In the genomic region with DNA sequence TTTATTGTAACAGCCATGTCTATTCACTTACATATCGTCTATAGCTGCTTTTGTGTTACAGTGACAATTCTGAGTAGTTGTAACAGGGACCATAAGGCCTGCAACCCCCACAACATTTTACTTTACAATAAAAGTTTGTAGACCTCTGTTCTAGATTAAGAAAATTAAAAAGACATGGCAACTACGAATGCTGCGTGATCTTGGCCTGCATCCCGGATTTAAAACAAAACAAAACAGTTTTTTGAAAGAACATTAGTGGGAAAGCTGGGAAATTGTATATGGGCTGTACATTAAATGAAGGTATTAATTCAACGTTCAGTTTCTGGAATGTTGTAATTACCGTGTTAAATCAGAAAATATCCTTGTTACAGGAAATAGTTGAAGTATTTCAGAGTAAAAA, we compare ENCODE assay signal across 21 cellular contexts.
"Had no signal": no experiment of that assay in that cellular context is flagged by ENCODE, and none has a peak within 500 bp of the region (broad histone marks: within the 10 kb centered on the region; RNA-seq: fewer than 3 reads in every experiment).

No MANE protein-coding gene starts in this region.

- H3K27ac Mint-ChIP-seq: activated CD4-positive, alpha-beta T cell treated with anti-CD3 and anti-CD28 coated beads, Interleukin-2, amount 10 ng/mL, durations not matched to agents 24 days and 14 days; activated naive CD4-positive, alpha-beta T cell treated with anti-CD3 and anti-CD28 coated beads, Interleukin-2, amount 50 U/mL, for 72 hours; activated T-cell treated with anti-CD3 and anti-CD28 coated beads, Interleukin-2, amount 50 U/mL, for 72 hours; naive thymus-derived CD4-positive, alpha-beta T cell; stimulated activated memory B cell treated with anti-CD40 and anti-IgM and Interleukin-4, amounts not matched to agents 10 μg/mL and 1 μg/mL and 100 μg/mL, for 72 hours had no signal

- H3K36me3 ChIP-seq: thyroid gland had no signal

- H3K4me3 Mint-ChIP-seq: activated CD4-positive, alpha-beta T cell treated with anti-CD3 and anti-CD28 coated beads, Interleukin-2, amount 10 ng/mL, durations not matched to agents 24 days and 14 days; activated T-cell treated with anti-CD3 and anti-CD28 coated beads, Interleukin-2, amount 50 U/mL, for 72 hours; brain; naive thymus-derived CD4-positive, alpha-beta T cell; stimulated activated memory B cell treated with anti-CD40 and anti-IgM and Interleukin-4, amounts not matched to agents 10 μg/mL and 1 μg/mL and 100 μg/mL, for 72 hours had no signal

- H3K27me3 Mint-ChIP-seq: naive thymus-derived CD4-positive, alpha-beta T cell; stimulated activated memory B cell treated with anti-CD40 and anti-IgM and Interleukin-4, amounts not matched to agents 10 μg/mL and 1 μg/mL and 100 μg/mL, for 72 hours had no signal

- DNase-seq: activated CD4-positive, alpha-beta T cell treated with anti-CD3 and anti-CD28 coated beads, Interleukin-2, amount 10 ng/mL, durations not matched to agents 24 days and 14 days; activated CD4-positive, CD25-positive, alpha-beta regulatory T cell; activated CD8-positive, alpha-beta memory T cell treated with anti-CD3 and anti-CD28 coated beads, Interleukin-2, amount 50 U/mL, for 48 hours; activated gamma-delta T cell; activated T-cell treated with anti-CD3 and anti-CD28 coated beads, Interleukin-2, amount 50 U/mL, for 72 hours; amygdala; central memory CD4-positive, alpha-beta T cell; effector CD8-positive, alpha-beta T cell; foreskin melanocyte; mammary epithelial cell; mucosa of descending colon; naive thymus-derived CD4-positive, alpha-beta T cell; retina; stimulated activated CD4-positive, alpha-beta T cell treated with anti-CD3 and anti-CD28 coated beads, Interleukin-2, amount 100 ng/mL, for 48 hours; SW 1271; thyroid gland had no signal

- H3K36me3 Mint-ChIP-seq: activated naive CD4-positive, alpha-beta T cell treated with anti-CD3 and anti-CD28 coated beads, Interleukin-2, amount 50 U/mL, for 72 hours; naive thymus-derived CD4-positive, alpha-beta T cell; stimulated activated memory B cell treated with anti-CD40 and anti-IgM and Interleukin-4, amounts not matched to agents 10 μg/mL and 1 μg/mL and 100 μg/mL, for 72 hours had no signal

- H3K9me3 Mint-ChIP-seq: activated CD4-positive, alpha-beta T cell treated with anti-CD3 and anti-CD28 coated beads, Interleukin-2, amount 10 ng/mL, durations not matched to agents 24 days and 14 days; activated naive CD4-positive, alpha-beta T cell treated with anti-CD3 and anti-CD28 coated beads, Interleukin-2, amount 50 U/mL, for 72 hours; activated T-cell treated with anti-CD3 and anti-CD28 coated beads, Interleukin-2, amount 50 U/mL, for 72 hours; naive thymus-derived CD4-positive, alpha-beta T cell; stimulated activated memory B cell treated with anti-CD40 and anti-IgM and Interleukin-4, amounts not matched to agents 10 μg/mL and 1 μg/mL and 100 μg/mL, for 72 hours had no signal

- H3K4me3 ChIP-seq: coronary artery, mucosa of descending colon, thyroid gland had no signal

- H3K27me3 ChIP-seq: neutrophil, thyroid gland had no signal

- ATAC-seq: activated naive CD4-positive, alpha-beta T cell treated with anti-CD3 and anti-CD28 coated beads, Interleukin-2, amount 50 U/mL, for 72 hours; activated T-cell treated with anti-CD3 and anti-CD28 coated beads, Interleukin-2, amount 50 U/mL, for 72 hours; mucosa of descending colon; naive thymus-derived CD4-positive, alpha-beta T cell; stimulated activated memory B cell treated with anti-CD40 and anti-IgM and Interleukin-4, amounts not matched to agents 10 μg/mL and 1 μg/mL and 100 μg/mL, for 72 hours had no signal
